ENCODE assay signal across 8 cellular contexts in genomic region chr2:169362346-169363026, GRCh38. TPM values are rescaled to one million over a fixed set of nuclear protein-coding genes. Genes with fewer than 3 reads are reported as not detected.
DNase-seq lines count a peak whose midpoint lies in the region; ATAC-seq and TF ChIP-seq lines count a peak whose summit lies in the region.

LRP2 (minus strand) TSS chr2:169362534; CDS start chr2:169362399, 135 bp downstream.

- no peak within 1 kb of the TSS for H3K27ac ChIP-seq in SK-N-SH (ENCODE audit: low read depth in 2 of 2, low read length in 1 of 2)

- H3K4me3 ChIP-seq in SK-N-SH (ENCODE audit: low read depth in 2 of 2, low read length in 1 of 2) (peak within 1 kb of the TSS; percentile 33 to 57), choroid plexus epithelial cell (ENCODE audit: low read depth, low read length) (peak within 1 kb of the TSS; percentile 30), lower leg skin (ENCODE audit: low read depth, poor library complexity, severe bottlenecking) (peak within 1 kb of the TSS; percentile 0)

- 1% methylated on average over 53 of the region's 63 CpGs for WGBS in SK-N-SH (ENCODE audit: low lambda C conversion rate)
- WGBS in lower leg skin, 2 donors, result 0 to 2% methylated on average over 41 to 43 of the region's 63 CpGs

- peak; percentile 9 for DNase-seq in GM10248 (ENCODE audit: extremely low spot score)
- DNase-seq in SK-N-SH, result peak; percentile 67
- DNase-seq in choroid plexus epithelial cell (ENCODE audit: low read depth), result peak; percentile 2
- DNase-seq in lower leg skin (ENCODE audit: low spot score in 2 of 2), result no peak
- DNase-seq in stimulated activated CD8-positive, alpha-beta memory T cell treated with anti-CD3 and anti-CD28 coated beads, Interleukin-4, amount 100 ng/mL, for 48 hours, result peak; percentile 41

- H2AFZ ChIP-seq in SK-N-SH (ENCODE audit: low read depth), result peak within 1 kb of the TSS; percentile 53; the same call in 1 of the 2 replicates

- H4K20me1 ChIP-seq in SK-N-SH (ENCODE audit: insufficient read depth), result no peaks in the 10 kb centered on the region

- intact Hi-C loops in lower leg skin (cut with DNase I; ENCODE audit: low total_unique reads), result no loop called here

- no peak for TF ChIP-seq RAD21 in SK-N-SH (IDR thresholded peaks at IDR 0.05; ENCODE audit: low read length)

- H3K79me2 ChIP-seq in SK-N-SH (ENCODE audit: insufficient read depth), result no peaks in the 10 kb centered on the region

- POLR2A ChIA-PET in GM10248 (lab: Yijun Ruan, JAX), result no interaction called here
- POLR2A ChIA-PET in SK-N-SH (lab: Yijun Ruan, JAX), result no interaction called here

- TF ChIP-seq EP300 in SK-N-SH (IDR thresholded peaks at IDR 0.05; ENCODE audit: borderline replicate concordance in 1 of 2, low read depth in 1 of 2, low read length in 1 of 2), result no peak

- H3K9me2 ChIP-seq in SK-N-SH, result no peaks in the 10 kb centered on the region

- ATAC-seq in GM21526 (IDR thresholded peaks at IDR 0.05; ENCODE audit: low FRiP score, unreplicated experiment) (no peak), GM19463 (IDR thresholded peaks at IDR 0.05; ENCODE audit: unreplicated experiment) (no peak), HG03159 (IDR thresholded peaks at IDR 0.05; ENCODE audit: unreplicated experiment) (no peak)

- H3F3A ChIP-seq in SK-N-SH (replicated peaks; ENCODE audit: insufficient read depth), result no peaks in the 10 kb centered on the region

- no peak for TF ChIP-seq POLR2A in lower leg skin (IDR thresholded peaks at IDR 0.05)

- CTCF ChIA-PET in GM10248 (lab: Yijun Ruan, JAX) (no interaction called here), SK-N-SH (lab: Yijun Ruan, JAX) (interaction anchor here (0.6 kb wide), 1 partner anchor 25 kb away, joined by 3 read pairs; no protein-coding TSS in a partner anchor)

- no peak within 1 kb of the TSS for H3K9ac ChIP-seq in SK-N-SH

- no peak for TF ChIP-seq CTCF in GM10248 (IDR thresholded peaks at IDR 0.05; ENCODE audit: control extremely low read depth, extremely low read depth, low read depth, missing control alignments)
- no peak for TF ChIP-seq CTCF in SK-N-SH (IDR thresholded peaks at IDR 0.05)
- no peak for TF ChIP-seq CTCF in choroid plexus epithelial cell (conservative IDR thresholded peaks at IDR 0.05; ENCODE audit: low read depth, low read length)
- no peak for TF ChIP-seq CTCF in lower leg skin (IDR thresholded peaks at IDR 0.05)

- peaks cover 17 to 31% of the 10 kb centered on the region in 2 experiments; a peak in 2 of 4 replicates for H3K4me1 ChIP-seq in SK-N-SH (ENCODE audit: control insufficient read depth in 1 of 2, insufficient read depth in 2 of 2, low read depth in 1 of 2, low read length in 1 of 2)

- peaks cover 43% of the 10 kb centered on the region for H3K27me3 ChIP-seq in SK-N-SH (ENCODE audit: insufficient read depth)

- H3K9me3 ChIP-seq in SK-N-SH, result no peaks in the 10 kb centered on the region

- peak within 1 kb of the TSS; percentile 88 for H3K4me2 ChIP-seq in SK-N-SH

- H3K36me3 ChIP-seq in SK-N-SH (replicated peaks in 1 of 2; ENCODE audit: control insufficient read depth in 1 of 2, insufficient read depth in 2 of 2, low read length in 1 of 2), result no peaks in the 10 kb centered on the region

TF ChIP-seq in SK-N-SH, 30 proteins besides CTCF, POLR2A, EP300 and RAD21:
- TF ChIP-seq ZBTB33 (IDR thresholded peaks at IDR 0.05; ENCODE audit: borderline replicate concordance, low read depth) (no peak), YY1 (IDR thresholded peaks at IDR 0.05; ENCODE audit: low read depth) (no peak), NRF1 (IDR thresholded peaks at IDR 0.05; ENCODE audit: low read depth, low read length) (no peak), FOXJ3 (CRISPR knock-in tag; IDR thresholded peaks at IDR 0.05) (no peak), NFIC (IDR thresholded peaks at IDR 0.05; ENCODE audit: borderline replicate concordance) (no peak)
- TF ChIP-seq, protein P1, sequence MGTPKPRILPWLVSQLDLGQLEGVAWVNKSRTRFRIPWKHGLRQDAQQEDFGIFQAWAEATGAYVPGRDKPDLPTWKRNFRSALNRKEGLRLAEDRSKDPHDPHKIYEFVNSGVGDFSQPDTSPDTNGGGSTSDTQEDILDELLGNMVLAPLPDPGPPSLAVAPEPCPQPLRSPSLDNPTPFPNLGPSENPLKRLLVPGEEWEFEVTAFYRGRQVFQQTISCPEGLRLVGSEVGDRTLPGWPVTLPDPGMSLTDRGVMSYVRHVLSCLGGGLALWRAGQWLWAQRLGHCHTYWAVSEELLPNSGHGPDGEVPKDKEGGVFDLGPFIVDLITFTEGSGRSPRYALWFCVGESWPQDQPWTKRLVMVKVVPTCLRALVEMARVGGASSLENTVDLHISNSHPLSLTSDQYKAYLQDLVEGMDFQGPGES (IDR thresholded peaks at IDR 0.05; ENCODE audit: low read depth, low read length), result no peak
- TF ChIP-seq, protein P2, sequence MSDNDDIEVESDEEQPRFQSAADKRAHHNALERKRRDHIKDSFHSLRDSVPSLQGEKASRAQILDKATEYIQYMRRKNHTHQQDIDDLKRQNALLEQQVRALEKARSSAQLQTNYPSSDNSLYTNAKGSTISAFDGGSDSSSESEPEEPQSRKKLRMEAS (IDR thresholded peaks at IDR 0.05; ENCODE audit: low read depth), result no peak

RNA-seq across cellular contexts. Expression of gene LRP2, which starts in this region (rescaled TPM):
- not detected in 2 replicates for polyA plus RNA-seq in SK-N-SH (2012; rRNA removed)
- polyA plus RNA-seq in SK-N-SH (2012; cell fraction: cytosol; rRNA removed), result not detected in 2 replicates
- polyA plus RNA-seq in SK-N-SH (2012; cell fraction: nucleus; rRNA removed), result not detected in 2 replicates
- total RNA-seq in lower leg skin, result under 1 TPM in 2 of 4 donors, not detected in 2; 0.05 to 0.23 TPM

Comparison
In these comparisons a context has a peak if more than half of its experiments do, and no peak if none do; other contexts are left out.
1. Peak in DNase-seq, H3K4me3 ChIP-seq and H3K4me2 ChIP-seq in SK-N-SH; RNA of the gene not detected or under 1 TPM.
2. DNase-seq: peak in GM10248 (single experiment), choroid plexus epithelial cell (single experiment) and stimulated activated CD8-positive, alpha-beta memory T cell treated with anti-CD3 and anti-CD28 coated beads, Interleukin-4, amount 100 ng/mL, for 48 hours (single experiment); none in lower leg skin (0 of 2).
3. Peak in every context shown above with its lines, with median percentiles within 50 percentile points of each other: H3K4me3 ChIP-seq.